In the genomic region with DNA sequence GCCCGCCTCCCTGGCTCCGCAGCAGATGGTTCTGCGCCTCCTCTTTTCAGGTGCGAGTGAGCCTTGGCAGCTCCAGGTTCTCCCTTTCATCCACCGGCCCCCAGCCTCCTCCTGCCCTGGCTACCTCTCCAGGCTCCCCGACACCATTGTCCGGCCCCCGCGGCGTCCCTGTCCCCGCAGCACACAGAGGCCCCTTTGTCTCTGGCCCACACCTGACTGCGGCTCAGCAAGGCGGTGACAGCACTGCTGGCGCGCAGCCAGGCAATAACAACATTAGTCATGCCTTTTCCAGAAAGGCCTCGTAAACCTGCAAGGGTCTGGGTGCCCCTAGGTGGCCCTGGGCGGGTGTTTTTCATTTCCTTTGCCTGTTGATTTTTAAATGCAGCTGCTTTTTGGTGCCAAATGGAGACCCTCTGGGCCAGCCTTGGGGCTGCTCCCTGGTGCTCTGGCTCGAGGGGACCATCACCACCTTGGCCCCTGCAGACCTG, we compare ENCODE assay signal across 8 cellular contexts.
DNase-seq lines count a peak whose midpoint lies in the region; ATAC-seq and TF ChIP-seq lines count a peak whose summit lies in the region.

No MANE protein-coding gene starts in this region.

- H3K4me2 ChIP-seq in hepatocyte = peak overlapping the region; percentile 52

- H3K79me2 ChIP-seq in hepatocyte = no peaks in the 10 kb centered on the region

- no peak for ATAC-seq in HG02885 (IDR thresholded peaks at IDR 0.05; ENCODE audit: poor library complexity, unreplicated experiment)
- ATAC-seq in GM21786 (IDR thresholded peaks at IDR 0.05; ENCODE audit: unreplicated experiment) = no peak

- H3K27ac ChIP-seq in hepatocyte = peak overlapping the region; percentile 71

- peak; percentile 34 for DNase-seq in GM12865 (ENCODE audit: low read depth)
- DNase-seq in NCI-H187 treated with DMSO at 0.1 percent for 48 hours (lab: John Stamatoyannopoulos, UW) = peak; percentile 24
- peak; percentile 16 to 18 for DNase-seq in activated CD4-positive, alpha-beta T cell treated with anti-CD3 and anti-CD28 coated beads, Interleukin-2, amount 50 U/mL, for 4 hours
- peak; percentile 94 for DNase-seq in hepatocyte (ENCODE audit: low spot score)
- peak; percentile 30 for DNase-seq in stimulated activated CD8-positive, alpha-beta memory T cell treated with anti-CD3 and anti-CD28 coated beads, Interleukin-4, amount 100 ng/mL, for 24 hours (ENCODE audit: low read depth)
- DNase-seq in SKM-1 treated with dmso at 0.1 percent for 144 hours (lab: John Stamatoyannopoulos, UW; ENCODE audit: unreplicated experiment) = no peak

- H3K36me3 ChIP-seq in hepatocyte (replicated peaks; ENCODE audit: insufficient read depth, low read depth) = no peaks in the 10 kb centered on the region

- no peak for TF ChIP-seq CTCF in GM12865 (IDR thresholded peaks at IDR 0.05; ENCODE audit: insufficient read depth, low read depth, low read length, missing control alignments)
- no peak for TF ChIP-seq CTCF in hepatocyte (IDR thresholded peaks at IDR 0.05; ENCODE audit: poor library complexity)

- H3K9me2 ChIP-seq in hepatocyte (replicated peaks; ENCODE audit: insufficient read depth) = no peaks in the 10 kb centered on the region

- H3K4me3 ChIP-seq in GM12865 (ENCODE audit: low read depth, low read length) (no peak overlapping the region), hepatocyte (no peak overlapping the region)

- H4K20me1 ChIP-seq in hepatocyte (ENCODE audit: insufficient read depth, poor library complexity, severe bottlenecking) = no peaks in the 10 kb centered on the region

- peaks cover 66% of the 10 kb centered on the region for H3K4me1 ChIP-seq in hepatocyte (ENCODE audit: insufficient read depth)

- H2AFZ ChIP-seq in hepatocyte = no peak overlapping the region

- WGBS in hepatocyte (ENCODE audit: low lambda C conversion rate, missing lambda C conversion rate) = 29% methylated on average over 18 of the region's 18 CpGs

- no peaks in the 10 kb centered on the region for H3K9me3 ChIP-seq in hepatocyte (ENCODE audit: low read depth)

- no peaks in the 10 kb centered on the region for H3K27me3 ChIP-seq in hepatocyte
